In the genomic region with DNA sequence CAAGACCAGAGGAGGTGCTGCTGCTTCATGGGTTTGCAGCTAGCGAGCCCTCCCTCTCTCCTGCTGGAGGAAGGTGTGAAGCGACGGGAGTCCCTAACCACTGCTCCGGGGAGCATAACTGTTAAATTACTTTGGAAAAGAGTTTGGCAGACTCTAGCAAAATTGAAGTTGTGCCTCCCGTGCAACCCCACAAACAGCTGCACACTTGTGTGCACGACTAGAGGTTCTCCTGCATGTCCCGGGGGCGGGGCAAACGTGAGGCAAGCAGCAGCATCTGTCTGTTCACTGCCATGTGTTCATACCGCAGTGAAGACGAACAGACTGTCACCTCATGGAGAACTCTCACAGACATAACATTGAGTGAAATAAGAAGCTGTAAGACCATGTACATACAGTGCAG, we compare ENCODE assay signal across 18 cellular contexts. TPM values are rescaled to one million over a fixed set of nuclear protein-coding genes. Genes with fewer than 3 reads are reported as not detected.
DNase-seq lines count a peak whose midpoint lies in the region; ATAC-seq and TF ChIP-seq lines count a peak whose summit lies in the region.
"Had no signal": no experiment of that assay in that cellular context is flagged by ENCODE, and none has a peak within 500 bp of the region (broad histone marks: within the 10 kb centered on the region; RNA-seq: fewer than 3 reads in every experiment).

No MANE protein-coding gene starts in this region.

- DNase-seq in DMS 273 (lab: John Stamatoyannopoulos, UW; ENCODE audit: unreplicated experiment), result peak; percentile 36
- DNase-seq in DMS 273 treated with DMSO at 0.1 percent for 48 hours (lab: John Stamatoyannopoulos, UW), result no peak
- no peak for DNase-seq in DND-41
- DNase-seq in RWPE1 (ENCODE audit: low spot score), result no peak
- DNase-seq in myocyte (ENCODE audit: low read depth), result peak; percentile 22
- DNase-seq in NOMO-1 (lab: John Stamatoyannopoulos, UW; ENCODE audit: unreplicated experiment in 2 of 2), result no peak
- DNase-seq in progenitor cell of endocrine pancreas (ENCODE audit: low spot score, unreplicated experiment), result no peak
- no peak for DNase-seq in Right ventricle myocardium inferior (ENCODE audit: missing footprints)
- DNase-seq: AML-193; H9; NCI-H1417 treated with DMSO at 0.1 percent for 48 hours; NCI-H2029; NCI-H446 treated with DMSO at 0.1 percent for 48 hours; NCI-H69; NK-92 treated with Interleukin-12 subunit alpha and Interleukin-12 subunit beta, amount 100 ng/mL, for 24 hours; SHP77 treated with DMSO at 0.1 percent for 48 hours had no signal

- intact Hi-C loops in Right ventricle myocardium inferior (cut with DNase I), result no loop called here

- H3K27me3 ChIP-seq in DND-41 (ENCODE audit: insufficient read depth, low read length, poor library complexity), result no peaks in the 10 kb centered on the region

- H3K4me1 Mint-ChIP-seq in progenitor cell of endocrine pancreas (ENCODE audit: low read depth), result no peaks in the 10 kb centered on the region
- H3K4me1 Mint-ChIP-seq: H9 had no signal

- H3K36me3 Mint-ChIP-seq in progenitor cell of endocrine pancreas (ENCODE audit: insufficient read depth), result peaks cover 18% of the 10 kb centered on the region

- no peak overlapping the region for H3K4me3 Mint-ChIP-seq in progenitor cell of endocrine pancreas (ENCODE audit: low read depth)
- H3K4me3 Mint-ChIP-seq: H9 had no signal

- no peak overlapping the region for H3K27ac ChIP-seq in DND-41 (ENCODE audit: low read length)
- peak overlapping the region; percentile 29; the same call in 1 of the 2 replicates for H3K27ac ChIP-seq in RWPE1
- H3K27ac ChIP-seq: 22Rv1, C4-2B had no signal

- H4K20me1 ChIP-seq in DND-41 (ENCODE audit: insufficient read depth, low read length), result no peaks in the 10 kb centered on the region

- CTCF ChIA-PET in RWPE1 (lab: Yijun Ruan, JAX), result no interaction called here

- H3K27me3 Mint-ChIP-seq in progenitor cell of endocrine pancreas, result no peaks in the 10 kb centered on the region

- H3K36me3 ChIP-seq in DND-41 (ENCODE audit: insufficient read depth, low read length), result peaks cover 61% of the 10 kb centered on the region

- no peaks in the 10 kb centered on the region for H3K9me3 ChIP-seq in DND-41 (ENCODE audit: insufficient read depth, low read length, severe bottlenecking)

- no peak overlapping the region for H3K9ac ChIP-seq in DND-41 (ENCODE audit: low read depth, low read length)

- H3K4me1 ChIP-seq in DND-41 (ENCODE audit: insufficient read depth, low read length), result no peaks in the 10 kb centered on the region

- POLR2A ChIA-PET in RWPE1 (lab: Yijun Ruan, JAX; ENCODE audit: low non-redundant PET), result no interaction called here

- no peak overlapping the region for H3K4me3 ChIP-seq in DND-41 (ENCODE audit: low read depth in 1 of 2, low read length in 2 of 2)

- H2AFZ ChIP-seq in DND-41 (ENCODE audit: low read depth, low read length), result no peak overlapping the region

- H3K4me2 ChIP-seq in DND-41 (ENCODE audit: insufficient read depth, low read length), result no peak overlapping the region

- H3K79me2 ChIP-seq in DND-41 (ENCODE audit: insufficient read depth, low read length), result no peaks in the 10 kb centered on the region

- no peak overlapping the region for H3K27ac Mint-ChIP-seq in progenitor cell of endocrine pancreas
- H3K27ac Mint-ChIP-seq: H9 had no signal

- H3K9me3 Mint-ChIP-seq in progenitor cell of endocrine pancreas (ENCODE audit: low read depth), result no peaks in the 10 kb centered on the region
- H3K9me3 Mint-ChIP-seq: H9 had no signal

- ATAC-seq in DND-41 (ENCODE audit: insufficient read depth, low read depth), result peak; percentile 9; the same call in 1 of the 3 replicates
- no peak for ATAC-seq in Right ventricle myocardium inferior

- no peak for TF ChIP-seq CTCF in DND-41 (IDR thresholded peaks at IDR 0.05; ENCODE audit: borderline replicate concordance, extremely low read depth, low read length, poor library complexity, severe bottlenecking)
- no peak for TF ChIP-seq CTCF in RWPE1 (conservative IDR thresholded peaks at IDR 0.05; ENCODE audit: low read depth)
- no peak for TF ChIP-seq CTCF in progenitor cell of endocrine pancreas (IDR thresholded peaks at IDR 0.05; ENCODE audit: unreplicated experiment)

RNA-seq across cellular contexts. Expression of a gene that starts 34.5 kb away (rescaled TPM):
- total RNA-seq in myocyte (32.3 and 54.5 TPM in 2 replicates), progenitor cell of endocrine pancreas (21.2 and 26.3 TPM in 2 replicates), Right ventricle myocardium inferior (29.6 TPM)
- 25.1 TPM for polyA plus RNA-seq in myocyte (2012)

Comparison
In these comparisons a context has a peak if more than half of its experiments do, and no peak if none do; other contexts are left out.
1. DNase-seq: peak in DMS 273 (single experiment) and myocyte (single experiment); none in DMS 273 treated with DMSO at 0.1 percent for 48 hours (single experiment), DND-41 (single experiment), RWPE1 (single experiment), NOMO-1 (0 of 2), progenitor cell of endocrine pancreas (single experiment) and Right ventricle myocardium inferior (single experiment).